Comparison of ENCODE assay signal across 21 cellular contexts in genomic region chr20:47788741-47789080, GRCh38.
"Had no signal": no experiment of that assay in that cellular context is flagged by ENCODE, and none has a peak within 500 bp of the region (broad histone marks: within the 10 kb centered on the region; RNA-seq: fewer than 3 reads in every experiment).

No MANE protein-coding gene starts in this region.

- H3K9me3 Mint-ChIP-seq: activated CD8-positive, alpha-beta T cell treated with anti-CD3 and anti-CD28 coated beads for 36 hours; activated naive CD8-positive, alpha-beta T cell treated with anti-CD3 and anti-CD28 coated beads, Interleukin-2, amount 10 ng/mL, durations not matched to agents 7 days and 5 days; activated T-cell treated with anti-CD3 and anti-CD28 coated beads, Interleukin-2, amount 50 U/mL, for 72 hours; IgD-negative memory B cell; T-cell had no signal

- H3K4me3 ChIP-seq: adrenal gland had no signal

- H3K27ac ChIP-seq: adrenal gland, VCaP had no signal

- H3K36me3 ChIP-seq: adrenal gland had no signal

- DNase-seq: activated CD4-positive, alpha-beta T cell treated with anti-CD3 and anti-CD28 coated beads for 36 hours; activated CD4-positive, CD25-positive, alpha-beta regulatory T cell; activated CD8-positive, alpha-beta memory T cell treated with anti-CD3 and anti-CD28 coated beads, Interleukin-2, amount 50 U/mL, for 4 hours; activated CD8-positive, alpha-beta T cell treated with anti-CD3 and anti-CD28 coated beads for 36 hours; activated naive CD4-positive, alpha-beta T cell treated with anti-CD3 and anti-CD28 coated beads, Interleukin-2, amount 50 U/mL, for 16 hours; activated naive CD8-positive, alpha-beta T cell treated with anti-CD3 and anti-CD28 coated beads, Interleukin-2, amount 10 ng/mL, durations not matched to agents 7 days and 5 days; activated T-cell treated with anti-CD3 and anti-CD28 coated beads, Interleukin-2, amount 50 U/mL, for 72 hours; adrenal gland; aorta; central memory CD4-positive, alpha-beta T cell; KG1; NCI-H1092; NCI-H1417; NCI-H2029 treated with DMSO at 0.1 percent for 48 hours; NCI-H510A treated with DMSO at 0.1 percent for 48 hours; NK-92 treated with Interleukin-12 subunit alpha and Interleukin-12 subunit beta, amount 100 ng/mL, for 24 hours; OCI-M1; SIG-M5; T-cell had no signal

- H3K36me3 Mint-ChIP-seq: activated naive CD8-positive, alpha-beta T cell treated with anti-CD3 and anti-CD28 coated beads, Interleukin-2, amount 10 ng/mL, durations not matched to agents 7 days and 5 days; T-cell had no signal

- H3K4me3 Mint-ChIP-seq: activated CD4-positive, alpha-beta T cell treated with anti-CD3 and anti-CD28 coated beads for 36 hours; activated CD8-positive, alpha-beta T cell treated with anti-CD3 and anti-CD28 coated beads for 36 hours; activated naive CD8-positive, alpha-beta T cell treated with anti-CD3 and anti-CD28 coated beads, Interleukin-2, amount 10 ng/mL, durations not matched to agents 7 days and 5 days; activated T-cell treated with anti-CD3 and anti-CD28 coated beads, Interleukin-2, amount 50 U/mL, for 72 hours; T-cell had no signal

- H3K27ac Mint-ChIP-seq: activated CD4-positive, alpha-beta T cell treated with anti-CD3 and anti-CD28 coated beads for 36 hours; activated CD8-positive, alpha-beta T cell treated with anti-CD3 and anti-CD28 coated beads for 36 hours; activated T-cell treated with anti-CD3 and anti-CD28 coated beads, Interleukin-2, amount 50 U/mL, for 72 hours; IgD-negative memory B cell; T-cell had no signal

- ATAC-seq: activated CD4-positive, alpha-beta T cell treated with anti-CD3 and anti-CD28 coated beads for 36 hours; activated CD8-positive, alpha-beta T cell treated with anti-CD3 and anti-CD28 coated beads for 36 hours; activated T-cell treated with anti-CD3 and anti-CD28 coated beads, Interleukin-2, amount 50 U/mL, for 72 hours; T-cell had no signal

- H3K9me3 ChIP-seq: adrenal gland had no signal

- H3K27me3 ChIP-seq: adrenal gland had no signal
